Comparison of ENCODE assay signal across 16 cellular contexts in genomic region chr13:100495455-100495854, GRCh38.
DNase-seq lines count a peak whose midpoint lies in the region; ATAC-seq and TF ChIP-seq lines count a peak whose summit lies in the region.
"Had no signal": no experiment of that assay in that cellular context is flagged by ENCODE, and none has a peak within 500 bp of the region (broad histone marks: within the 10 kb centered on the region; RNA-seq: fewer than 3 reads in every experiment).

No MANE protein-coding gene starts in this region.

- H3K36me3 ChIP-seq in brain microvascular endothelial cell (replicated peaks): no peaks in the 10 kb centered on the region

- no peak for ATAC-seq in GM18873 (IDR thresholded peaks at IDR 0.05; ENCODE audit: low FRiP score, unreplicated experiment)
- ATAC-seq: T-cell had no signal

- H3K4me3 ChIP-seq in brain microvascular endothelial cell (ENCODE audit: low read depth, low read length): no peak overlapping the region
- H3K4me3 ChIP-seq: SK-N-MC had no signal

- in situ Hi-C loops in brain microvascular endothelial cell (cut with HindIII; ENCODE audit: low pct_ligation_motif_present, low sequenced_read_pairs): no loop called here

- H3K27ac ChIP-seq in brain microvascular endothelial cell: no peak overlapping the region
- H3K27ac ChIP-seq: SK-N-MC, VCaP had no signal

- no peak for TF ChIP-seq CTCF in brain microvascular endothelial cell (IDR thresholded peaks at IDR 0.05; ENCODE audit: low read depth, low read length, missing control alignments)

- DNase-seq in COLO668 (lab: John Stamatoyannopoulos, UW; ENCODE audit: unreplicated experiment): peak; percentile 31
- DNase-seq in COR-L47 (lab: John Stamatoyannopoulos, UW): peak; percentile 94
- peak; percentile 92 for DNase-seq in NCI-H146 (lab: John Stamatoyannopoulos, UW)
- DNase-seq in NCI-H748 (lab: John Stamatoyannopoulos, UW; ENCODE audit: unreplicated experiment): peak; percentile 94
- DNase-seq in AG08395 (ENCODE audit: low spot score): no peak
- no peak for DNase-seq in NK-92 treated with Interleukin-12 subunit alpha and Interleukin-12 subunit beta, amount 100 ng/mL, for 24 hours (lab: John Stamatoyannopoulos, UW)
- DNase-seq in brain microvascular endothelial cell: no peak
- DNase-seq: CD4-positive, alpha-beta memory T cell; HFFc6; NCI-H1048; NCI-H524 treated with DMSO at 0.1 percent for 48 hours; T-cell; T-helper 9 cell had no signal

- H3K27me3 ChIP-seq in brain microvascular endothelial cell (replicated peaks): no peaks in the 10 kb centered on the region

Comparison
In these comparisons a context has a peak if more than half of its experiments do, and no peak if none do; other contexts are left out.
1. DNase-seq: peak in COLO668 (single experiment), COR-L47 (single experiment), NCI-H146 (single experiment) and NCI-H748 (single experiment); none in AG08395 (single experiment), NK-92 treated with Interleukin-12 subunit alpha and Interleukin-12 subunit beta, amount 100 ng/mL, for 24 hours (single experiment) and brain microvascular endothelial cell (single experiment).